8 cellular contexts compared by ENCODE assay signal in the genomic region with DNA sequence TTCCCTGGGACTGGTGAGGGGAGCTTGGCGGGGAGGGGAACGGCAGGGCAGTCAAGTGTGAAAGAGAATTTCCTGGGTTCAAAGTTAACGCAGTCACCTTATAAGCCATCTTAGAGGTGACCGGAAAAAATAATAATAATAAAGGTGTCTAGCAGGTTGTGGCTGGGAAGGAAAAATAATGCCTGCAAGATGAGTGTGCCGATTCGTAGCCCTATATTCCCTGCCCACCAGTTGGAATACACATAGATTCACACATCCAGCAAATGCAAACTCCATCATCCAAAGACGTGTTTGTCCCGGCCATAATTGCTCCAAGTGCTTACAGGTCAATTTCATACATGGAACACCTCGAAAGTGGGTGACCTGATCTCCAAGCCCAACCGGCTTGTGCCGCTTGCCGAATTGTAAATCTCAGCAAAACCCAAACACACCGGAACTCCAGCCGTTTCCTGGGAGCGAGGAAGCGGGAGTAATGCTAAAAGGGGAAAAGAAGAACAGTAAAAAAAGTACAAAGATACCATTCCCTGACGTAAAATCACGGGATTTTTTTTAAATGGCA. TPM values are rescaled to one million over a fixed set of nuclear protein-coding genes. Genes with fewer than 3 reads are reported as not detected.
A peak's percentile ranks its signal among the peaks of the same experiment; 100 is the strongest.
DNase-seq lines count a peak whose midpoint lies in the region; ATAC-seq, FAIRE-seq and TF ChIP-seq lines count a peak whose summit lies in the region.

No MANE protein-coding gene starts in this region.

- H3K4me3 Mint-ChIP-seq in activated CD4-positive, alpha-beta T cell treated with anti-CD3 and anti-CD28 coated beads, Interleukin-2, amount 10 ng/mL, durations not matched to agents 7 days and 5 days = peak overlapping the region; percentile 43
- H3K4me3 Mint-ChIP-seq in activated CD4-positive, alpha-beta T cell treated with anti-CD3 and anti-CD28 coated beads for 36 hours = no peak overlapping the region
- no peak overlapping the region for H3K4me3 Mint-ChIP-seq in stimulated activated memory B cell treated with anti-CD40 and anti-IgM and Interleukin-4, amounts not matched to agents 10 μg/mL and 1 μg/mL and 100 μg/mL, for 72 hours
- peak overlapping the region in 2 of 7 donors; percentile 9 to 28 for H3K4me3 Mint-ChIP-seq in CD8-positive, alpha-beta memory T cell

- no peak for ATAC-seq in activated CD4-positive, alpha-beta T cell treated with anti-CD3 and anti-CD28 coated beads for 36 hours
- ATAC-seq in GM19397 (IDR thresholded peaks at IDR 0.05; ENCODE audit: unreplicated experiment) = no peak
- no peak for ATAC-seq in stimulated activated memory B cell treated with anti-CD40 and anti-IgM and Interleukin-4, amounts not matched to agents 10 μg/mL and 1 μg/mL and 100 μg/mL, for 72 hours

- peaks cover 75% of the 10 kb centered on the region for H3K79me2 ChIP-seq in keratinocyte (ENCODE audit: control insufficient read depth, insufficient read depth, low read length)

- H3K36me3 ChIP-seq in keratinocyte (ENCODE audit: control insufficient read depth in 2 of 2, extremely low read depth in 1 of 2, insufficient read depth in 2 of 2, low read length in 2 of 2) (peaks cover 0 to 15% of the 10 kb centered on the region in 2 experiments), thymus (ENCODE audit: control insufficient read depth, insufficient read depth) (no peaks in the 10 kb centered on the region)
- no peaks in the 10 kb centered on the region for H3K36me3 ChIP-seq in CD8-positive, alpha-beta memory T cell (ENCODE audit: insufficient read depth, low read length)

- H3K27ac ChIP-seq in VCaP (peak overlapping the region; percentile 89), keratinocyte (ENCODE audit: control insufficient read depth, insufficient read depth, low read length) (peak overlapping the region; percentile 89), thymus (ENCODE audit: low read depth) (peak overlapping the region; percentile 52)
- no peak overlapping the region for H3K27ac ChIP-seq in CD8-positive, alpha-beta memory T cell (ENCODE audit: low read depth, low read length)

- peak overlapping the region; percentile 36 for H3K27ac Mint-ChIP-seq in activated CD4-positive, alpha-beta T cell treated with anti-CD3 and anti-CD28 coated beads, Interleukin-2, amount 10 ng/mL, durations not matched to agents 7 days and 5 days
- H3K27ac Mint-ChIP-seq in activated CD4-positive, alpha-beta T cell treated with anti-CD3 and anti-CD28 coated beads for 36 hours = no peak overlapping the region
- H3K27ac Mint-ChIP-seq in stimulated activated memory B cell treated with anti-CD40 and anti-IgM and Interleukin-4, amounts not matched to agents 10 μg/mL and 1 μg/mL and 100 μg/mL, for 72 hours = no peak overlapping the region
- H3K27ac Mint-ChIP-seq in CD8-positive, alpha-beta memory T cell = peak overlapping the region in 1 of 8 donors; percentile 52

- H3K9me3 Mint-ChIP-seq in activated CD4-positive, alpha-beta T cell treated with anti-CD3 and anti-CD28 coated beads, Interleukin-2, amount 10 ng/mL, durations not matched to agents 7 days and 5 days = peaks cover 5% of the 10 kb centered on the region
- no peaks in the 10 kb centered on the region for H3K9me3 Mint-ChIP-seq in activated CD4-positive, alpha-beta T cell treated with anti-CD3 and anti-CD28 coated beads for 36 hours (ENCODE audit: low read depth)
- H3K9me3 Mint-ChIP-seq in stimulated activated memory B cell treated with anti-CD40 and anti-IgM and Interleukin-4, amounts not matched to agents 10 μg/mL and 1 μg/mL and 100 μg/mL, for 72 hours = no peaks in the 10 kb centered on the region
- peaks cover 5 to 21% (median 16%) of the 10 kb centered on the region in 5 donors for H3K9me3 Mint-ChIP-seq in CD8-positive, alpha-beta memory T cell

- peaks cover 58% of the 10 kb centered on the region for H3K27me3 Mint-ChIP-seq in activated CD4-positive, alpha-beta T cell treated with anti-CD3 and anti-CD28 coated beads, Interleukin-2, amount 10 ng/mL, durations not matched to agents 7 days and 5 days
- H3K27me3 Mint-ChIP-seq in activated CD4-positive, alpha-beta T cell treated with anti-CD3 and anti-CD28 coated beads for 36 hours = peaks cover 60% of the 10 kb centered on the region
- peaks cover 35% of the 10 kb centered on the region for H3K27me3 Mint-ChIP-seq in stimulated activated memory B cell treated with anti-CD40 and anti-IgM and Interleukin-4, amounts not matched to agents 10 μg/mL and 1 μg/mL and 100 μg/mL, for 72 hours
- peaks cover 38 to 63% of the 10 kb centered on the region in 2 donors for H3K27me3 Mint-ChIP-seq in CD8-positive, alpha-beta memory T cell

- no peak for FAIRE-seq in keratinocyte (lab: Jason Lieb, UNC)

- H3K27me3 ChIP-seq in keratinocyte (ENCODE audit: control insufficient read depth, extremely low read depth, insufficient read depth, low read length) (no peaks in the 10 kb centered on the region), thymus (ENCODE audit: control insufficient read depth, insufficient read depth) (peaks cover 51% of the 10 kb centered on the region)
- peaks cover 12% of the 10 kb centered on the region for H3K27me3 ChIP-seq in CD8-positive, alpha-beta memory T cell (ENCODE audit: insufficient read depth, low read length, poor library complexity, severe bottlenecking)

- CTCF ChIA-PET in activated CD4-positive, alpha-beta T cell treated with anti-CD3 and anti-CD28 coated beads, Interleukin-2, amount 10 ng/mL, durations not matched to agents 7 days and 5 days (lab: Charles Lee) = no interaction called here
- CTCF ChIA-PET in activated CD4-positive, alpha-beta T cell treated with anti-CD3 and anti-CD28 coated beads for 36 hours (lab: Charles Lee) = no interaction called here
- CTCF ChIA-PET in CD8-positive, alpha-beta memory T cell (lab: Charles Lee) = no interaction called here

- dilution Hi-C loops in keratinocyte (cut with MboI; ENCODE audit: extremely low pct_ligation_motif_present, low sequenced_read_pairs) = no loop called here

- H3K4me1 ChIP-seq in keratinocyte (ENCODE audit: control insufficient read depth, extremely low read depth, insufficient read depth, low read length) (peaks cover 44% of the 10 kb centered on the region), thymus (ENCODE audit: control insufficient read depth, insufficient read depth, low read length) (peaks cover 5% of the 10 kb centered on the region)
- no peaks in the 10 kb centered on the region for H3K4me1 ChIP-seq in CD8-positive, alpha-beta memory T cell (ENCODE audit: insufficient read depth, low read length)

- H3K9me3 ChIP-seq in keratinocyte (ENCODE audit: control insufficient read depth, low read depth, low read length) (no peaks in the 10 kb centered on the region), thymus (ENCODE audit: control insufficient read depth) (no peaks in the 10 kb centered on the region)
- H3K9me3 ChIP-seq in CD8-positive, alpha-beta memory T cell (ENCODE audit: low read length) = no peaks in the 10 kb centered on the region

- H3K4me1 Mint-ChIP-seq in activated CD4-positive, alpha-beta T cell treated with anti-CD3 and anti-CD28 coated beads, Interleukin-2, amount 10 ng/mL, durations not matched to agents 7 days and 5 days = peaks cover 18% of the 10 kb centered on the region
- H3K4me1 Mint-ChIP-seq in activated CD4-positive, alpha-beta T cell treated with anti-CD3 and anti-CD28 coated beads for 36 hours = peaks cover 19% of the 10 kb centered on the region
- H3K4me1 Mint-ChIP-seq in stimulated activated memory B cell treated with anti-CD40 and anti-IgM and Interleukin-4, amounts not matched to agents 10 μg/mL and 1 μg/mL and 100 μg/mL, for 72 hours = no peaks in the 10 kb centered on the region
- H3K4me1 Mint-ChIP-seq in CD8-positive, alpha-beta memory T cell = peaks cover 5 to 25% (median 9%) of the 10 kb centered on the region in 3 donors

- H3K4me2 ChIP-seq in keratinocyte (ENCODE audit: control insufficient read depth, extremely low read depth, insufficient read depth, low read depth, low read length) = peak overlapping the region; percentile 83

- POLR2A ChIA-PET in activated CD4-positive, alpha-beta T cell treated with anti-CD3 and anti-CD28 coated beads, Interleukin-2, amount 10 ng/mL, durations not matched to agents 7 days and 5 days (lab: Charles Lee) = no interaction called here
- POLR2A ChIA-PET in activated CD4-positive, alpha-beta T cell treated with anti-CD3 and anti-CD28 coated beads for 36 hours (lab: Charles Lee) = no interaction called here
- POLR2A ChIA-PET in CD8-positive, alpha-beta memory T cell (lab: Charles Lee) = no interaction called here

- no peak for TF ChIP-seq CTCF in VCaP (conservative IDR thresholded peaks at IDR 0.05)
- no peak for TF ChIP-seq CTCF in keratinocyte (optimal IDR thresholded peaks at IDR 0.05 in 1 of 3, IDR thresholded peaks at IDR 0.05 in 1 of 3, conservative IDR thresholded peaks at IDR 0.05 in 1 of 3; ENCODE audit: extremely low read depth in 1 of 3, insufficient read depth in 2 of 3, low read length in 3 of 3)

- H4K20me1 ChIP-seq in keratinocyte (ENCODE audit: control insufficient read depth, extremely low read depth, insufficient read depth, low read length) = peaks cover 17% of the 10 kb centered on the region

- 6% methylated on average over 18 of the region's 18 CpGs for WGBS in thymus

- peaks cover 8% of the 10 kb centered on the region for H3K36me3 Mint-ChIP-seq in activated CD4-positive, alpha-beta T cell treated with anti-CD3 and anti-CD28 coated beads, Interleukin-2, amount 10 ng/mL, durations not matched to agents 7 days and 5 days (ENCODE audit: low read depth)
- no peaks in the 10 kb centered on the region for H3K36me3 Mint-ChIP-seq in activated CD4-positive, alpha-beta T cell treated with anti-CD3 and anti-CD28 coated beads for 36 hours (ENCODE audit: low read depth)
- no peaks in the 10 kb centered on the region for H3K36me3 Mint-ChIP-seq in stimulated activated memory B cell treated with anti-CD40 and anti-IgM and Interleukin-4, amounts not matched to agents 10 μg/mL and 1 μg/mL and 100 μg/mL, for 72 hours
- peaks cover 0 to 3% (median 0%) of the 10 kb centered on the region in 3 donors for H3K36me3 Mint-ChIP-seq in CD8-positive, alpha-beta memory T cell

- intact Hi-C loops in activated CD4-positive, alpha-beta T cell treated with anti-CD3 and anti-CD28 coated beads for 36 hours (cut with DNase I, micrococcal nuclease) = loop anchor here in 1 of 2 experiments (5.0 kb wide), 2 partner anchors 428 to 1708 kb away; a partner anchor contains a TSS

- no peak for DNase-seq in activated CD4-positive, alpha-beta T cell treated with anti-CD3 and anti-CD28 coated beads, Interleukin-2, amount 10 ng/mL, durations not matched to agents 7 days and 5 days
- no peak for DNase-seq in activated CD4-positive, alpha-beta T cell treated with anti-CD3 and anti-CD28 coated beads for 36 hours
- DNase-seq in keratinocyte (ENCODE audit: low read depth, low spot score) = no peak
- DNase-seq in CD8-positive, alpha-beta memory T cell = no peak

- H3K9ac ChIP-seq in keratinocyte (ENCODE audit: control insufficient read depth, extremely low read depth, insufficient read depth, low read length) = peak overlapping the region; percentile 98

- no peak overlapping the region for H2AFZ ChIP-seq in keratinocyte (ENCODE audit: control insufficient read depth, low read length)

- peak overlapping the region; percentile 75 to 99 (median 83) for H3K4me3 ChIP-seq in keratinocyte (ENCODE audit: control insufficient read depth in 2 of 3, extremely low read depth in 1 of 3, insufficient read depth in 2 of 3, low read depth in 1 of 3, low read length in 3 of 3)
- H3K4me3 ChIP-seq in thymus (ENCODE audit: low read length) = peak overlapping the region; percentile 46
- no peak overlapping the region for H3K4me3 ChIP-seq in CD8-positive, alpha-beta memory T cell (ENCODE audit: low read length)

- no peaks in the 10 kb centered on the region for H3K9me1 ChIP-seq in keratinocyte (ENCODE audit: control insufficient read depth, extremely low read depth, insufficient read depth, low read length)

RNA-seq across cellular contexts. Expression of a gene that starts 1.3 kb away (rescaled TPM):
- total RNA-seq in activated CD4-positive, alpha-beta T cell treated with anti-CD3 and anti-CD28 coated beads, Interleukin-2, amount 10 ng/mL, durations not matched to agents 7 days and 5 days = under 1 TPM; 0.27 to 0.30 TPM
- total RNA-seq in activated CD4-positive, alpha-beta T cell treated with anti-CD3 and anti-CD28 coated beads for 36 hours = under 1 TPM; 0.02 to 0.05 TPM
- polyA plus RNA-seq in keratinocyte (329 to 470 TPM (median 330 TPM) in 3 replicates), thymus (16.1 TPM)
- 211 TPM for polyA plus RNA-seq in keratinocyte (2011; ENCODE audit: low read depth)
- 72.0 and 90.4 TPM in 2 replicates for polyA plus RNA-seq in keratinocyte (2011; cell fraction: cytosol; rRNA removed)
- polyA plus RNA-seq in keratinocyte (2011; cell fraction: nucleus; rRNA removed) = 1,599 and 1,663 TPM in 2 replicates
- 206 and 254 TPM in 2 replicates for polyA plus RNA-seq in keratinocyte (2012; ENCODE audit: low replicate concordance)
- 2,564 to 2,839 TPM (median 2,810 TPM) in 3 replicates for polyA minus RNA-seq in keratinocyte
- polyA minus RNA-seq in keratinocyte (2011; cell fraction: cytosol; rRNA and poly(A)+ RNA removed) = 488 TPM
- 3,580 and 4,840 TPM in 2 replicates for polyA minus RNA-seq in keratinocyte (2011; cell fraction: nucleus; rRNA and poly(A)+ RNA removed)
- not detected for total RNA-seq in CD8-positive, alpha-beta memory T cell
- not detected for polyA plus RNA-seq in CD8-positive, alpha-beta memory T cell
